1 cellular context compared by ENCODE assay signal in the genomic region with DNA sequence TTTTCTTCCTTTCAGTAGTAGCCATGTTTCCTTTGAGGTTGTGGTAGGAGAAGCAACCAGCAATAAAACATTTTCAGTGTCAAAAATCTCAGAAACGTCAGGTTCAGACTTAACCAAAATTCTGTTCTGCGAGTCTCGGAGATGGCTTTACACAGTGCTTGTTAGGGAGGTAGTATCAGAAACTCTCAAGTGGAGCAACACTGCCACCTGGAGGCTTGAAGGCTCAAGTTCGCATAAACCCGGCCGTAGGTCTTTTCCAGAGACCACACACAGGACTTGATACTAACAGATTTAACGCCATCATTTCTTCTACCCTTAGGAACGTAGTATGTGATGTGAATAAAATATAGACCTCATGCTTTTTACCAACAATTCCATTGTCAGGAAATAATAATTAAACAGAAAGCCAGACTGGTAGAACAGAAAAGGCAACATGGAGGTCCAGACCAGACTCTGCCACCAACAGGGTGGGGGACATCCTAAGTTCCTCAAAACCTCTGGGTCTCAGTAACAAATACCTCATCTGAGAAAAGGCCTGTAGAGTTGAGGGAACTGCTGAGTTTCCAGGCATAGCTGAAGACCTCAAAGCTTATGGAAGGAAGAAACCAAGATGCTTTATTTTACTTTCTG.
A peak's percentile ranks its signal among the peaks of the same experiment; 100 is the strongest.
TF ChIP-seq lines count a peak whose summit lies in the region.

No MANE protein-coding gene starts in this region.

TF ChIP-seq in GM12878, 131 proteins besides CTCF, POLR2A, EP300 and RAD21 (continued from another document):
- TF ChIP-seq, protein P1, sequence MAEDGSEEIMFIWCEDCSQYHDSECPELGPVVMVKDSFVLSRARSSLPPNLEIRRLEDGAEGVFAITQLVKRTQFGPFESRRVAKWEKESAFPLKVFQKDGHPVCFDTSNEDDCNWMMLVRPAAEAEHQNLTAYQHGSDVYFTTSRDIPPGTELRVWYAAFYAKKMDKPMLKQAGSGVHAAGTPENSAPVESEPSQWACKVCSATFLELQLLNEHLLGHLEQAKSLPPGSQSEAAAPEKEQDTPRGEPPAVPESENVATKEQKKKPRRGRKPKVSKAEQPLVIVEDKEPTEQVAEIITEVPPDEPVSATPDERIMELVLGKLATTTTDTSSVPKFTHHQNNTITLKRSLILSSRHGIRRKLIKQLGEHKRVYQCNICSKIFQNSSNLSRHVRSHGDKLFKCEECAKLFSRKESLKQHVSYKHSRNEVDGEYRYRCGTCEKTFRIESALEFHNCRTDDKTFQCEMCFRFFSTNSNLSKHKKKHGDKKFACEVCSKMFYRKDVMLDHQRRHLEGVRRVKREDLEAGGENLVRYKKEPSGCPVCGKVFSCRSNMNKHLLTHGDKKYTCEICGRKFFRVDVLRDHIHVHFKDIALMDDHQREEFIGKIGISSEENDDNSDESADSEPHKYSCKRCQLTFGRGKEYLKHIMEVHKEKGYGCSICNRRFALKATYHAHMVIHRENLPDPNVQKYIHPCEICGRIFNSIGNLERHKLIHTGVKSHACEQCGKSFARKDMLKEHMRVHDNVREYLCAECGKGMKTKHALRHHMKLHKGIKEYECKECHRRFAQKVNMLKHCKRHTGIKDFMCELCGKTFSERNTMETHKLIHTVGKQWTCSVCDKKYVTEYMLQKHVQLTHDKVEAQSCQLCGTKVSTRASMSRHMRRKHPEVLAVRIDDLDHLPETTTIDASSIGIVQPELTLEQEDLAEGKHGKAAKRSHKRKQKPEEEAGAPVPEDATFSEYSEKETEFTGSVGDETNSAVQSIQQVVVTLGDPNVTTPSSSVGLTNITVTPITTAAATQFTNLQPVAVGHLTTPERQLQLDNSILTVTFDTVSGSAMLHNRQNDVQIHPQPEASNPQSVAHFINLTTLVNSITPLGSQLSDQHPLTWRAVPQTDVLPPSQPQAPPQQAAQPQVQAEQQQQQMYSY (CRISPR knock-in tag; IDR thresholded peaks at IDR 0.05) = no peak
- TF ChIP-seq POLR2AphosphoS2 (IDR thresholded peaks at IDR 0.05; ENCODE audit: low read depth, low read length) (no peak), MYC (IDR thresholded peaks at IDR 0.05; ENCODE audit: insufficient read depth, insufficient read length, insufficient replicate concordance, low read length, severe bottlenecking) (no peak), TCF7 (IDR thresholded peaks at IDR 0.05; ENCODE audit: borderline replicate concordance) (no peak), POLR2AphosphoS5 (IDR thresholded peaks at IDR 0.05; ENCODE audit: low read length) (no peak), CBX5 (IDR thresholded peaks at IDR 0.05; ENCODE audit: low read depth) (no peak), ZSCAN29 (IDR thresholded peaks at IDR 0.05) (no peak), ATF7 (IDR thresholded peaks at IDR 0.05; ENCODE audit: low read depth) (no peak), BRCA1 (IDR thresholded peaks at IDR 0.05; ENCODE audit: low read depth, low read length) (no peak), WRNIP1 (IDR thresholded peaks at IDR 0.05; ENCODE audit: borderline replicate concordance, low read depth, low read length) (peak; percentile 82; the same call in 1 of the 2 replicates), NFYA (IDR thresholded peaks at IDR 0.05; ENCODE audit: borderline replicate concordance, low read depth, low read length) (no peak), CBX3 (IDR thresholded peaks at IDR 0.05; ENCODE audit: borderline replicate concordance, low read depth) (no peak), CBFB (IDR thresholded peaks at IDR 0.05; ENCODE audit: low read depth) (no peak), YY1 (IDR thresholded peaks at IDR 0.05; ENCODE audit: low read depth, low read length) (peak; percentile 78), SMC3 (IDR thresholded peaks at IDR 0.05; ENCODE audit: borderline replicate concordance, low read length) (peak; percentile 99), ZNF622 (IDR thresholded peaks at IDR 0.05) (no peak), NRF1 (conservative IDR thresholded peaks at IDR 0.05; ENCODE audit: low read depth, low read length) (no peak), HCFC1 (IDR thresholded peaks at IDR 0.05; ENCODE audit: low read length) (no peak), ZNF24 (IDR thresholded peaks at IDR 0.05) (peak; percentile 45; the same call in 1 of the 2 replicates), RUNX3 (IDR thresholded peaks at IDR 0.05; ENCODE audit: low read length) (peak; percentile 24; the same call in 1 of the 2 replicates), JUND (IDR thresholded peaks at IDR 0.05; ENCODE audit: low read depth, low read length) (no peak), CREM (IDR thresholded peaks at IDR 0.05; ENCODE audit: low read depth) (no peak), NBN (IDR thresholded peaks at IDR 0.05) (no peak), LARP7 (IDR thresholded peaks at IDR 0.05) (0 out of 2 replicates have a peak, but pooled peaks have one; percentile 18)
- TF ChIP-seq, protein P2, sequence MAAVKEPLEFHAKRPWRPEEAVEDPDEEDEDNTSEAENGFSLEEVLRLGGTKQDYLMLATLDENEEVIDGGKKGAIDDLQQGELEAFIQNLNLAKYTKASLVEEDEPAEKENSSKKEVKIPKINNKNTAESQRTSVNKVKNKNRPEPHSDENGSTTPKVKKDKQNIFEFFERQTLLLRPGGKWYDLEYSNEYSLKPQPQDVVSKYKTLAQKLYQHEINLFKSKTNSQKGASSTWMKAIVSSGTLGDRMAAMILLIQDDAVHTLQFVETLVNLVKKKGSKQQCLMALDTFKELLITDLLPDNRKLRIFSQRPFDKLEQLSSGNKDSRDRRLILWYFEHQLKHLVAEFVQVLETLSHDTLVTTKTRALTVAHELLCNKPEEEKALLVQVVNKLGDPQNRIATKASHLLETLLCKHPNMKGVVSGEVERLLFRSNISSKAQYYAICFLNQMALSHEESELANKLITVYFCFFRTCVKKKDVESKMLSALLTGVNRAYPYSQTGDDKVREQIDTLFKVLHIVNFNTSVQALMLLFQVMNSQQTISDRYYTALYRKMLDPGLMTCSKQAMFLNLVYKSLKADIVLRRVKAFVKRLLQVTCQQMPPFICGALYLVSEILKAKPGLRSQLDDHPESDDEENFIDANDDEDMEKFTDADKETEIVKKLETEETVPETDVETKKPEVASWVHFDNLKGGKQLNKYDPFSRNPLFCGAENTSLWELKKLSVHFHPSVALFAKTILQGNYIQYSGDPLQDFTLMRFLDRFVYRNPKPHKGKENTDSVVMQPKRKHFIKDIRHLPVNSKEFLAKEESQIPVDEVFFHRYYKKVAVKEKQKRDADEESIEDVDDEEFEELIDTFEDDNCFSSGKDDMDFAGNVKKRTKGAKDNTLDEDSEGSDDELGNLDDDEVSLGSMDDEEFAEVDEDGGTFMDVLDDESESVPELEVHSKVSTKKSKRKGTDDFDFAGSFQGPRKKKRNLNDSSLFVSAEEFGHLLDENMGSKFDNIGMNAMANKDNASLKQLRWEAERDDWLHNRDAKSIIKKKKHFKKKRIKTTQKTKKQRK (IDR thresholded peaks at IDR 0.05; ENCODE audit: low read depth, low read length) = no peak
- TF ChIP-seq, protein P3, sequence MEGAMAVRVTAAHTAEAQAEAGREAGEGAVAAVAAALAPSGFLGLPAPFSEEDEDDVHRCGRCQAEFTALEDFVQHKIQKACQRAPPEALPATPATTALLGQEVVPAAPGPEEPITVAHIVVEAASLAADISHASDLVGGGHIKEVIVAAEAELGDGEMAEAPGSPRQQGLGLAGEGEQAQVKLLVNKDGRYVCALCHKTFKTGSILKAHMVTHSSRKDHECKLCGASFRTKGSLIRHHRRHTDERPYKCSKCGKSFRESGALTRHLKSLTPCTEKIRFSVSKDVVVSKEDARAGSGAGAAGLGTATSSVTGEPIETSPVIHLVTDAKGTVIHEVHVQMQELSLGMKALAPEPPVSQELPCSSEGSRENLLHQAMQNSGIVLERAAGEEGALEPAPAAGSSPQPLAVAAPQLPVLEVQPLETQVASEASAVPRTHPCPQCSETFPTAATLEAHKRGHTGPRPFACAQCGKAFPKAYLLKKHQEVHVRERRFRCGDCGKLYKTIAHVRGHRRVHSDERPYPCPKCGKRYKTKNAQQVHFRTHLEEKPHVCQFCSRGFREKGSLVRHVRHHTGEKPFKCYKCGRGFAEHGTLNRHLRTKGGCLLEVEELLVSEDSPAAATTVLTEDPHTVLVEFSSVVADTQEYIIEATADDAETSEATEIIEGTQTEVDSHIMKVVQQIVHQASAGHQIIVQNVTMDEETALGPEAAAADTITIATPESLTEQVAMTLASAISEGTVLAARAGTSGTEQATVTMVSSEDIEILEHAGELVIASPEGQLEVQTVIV (IDR thresholded peaks at IDR 0.05; ENCODE audit: borderline replicate concordance, partially characterized antibody) = no peak
- TF ChIP-seq, protein P4, sequence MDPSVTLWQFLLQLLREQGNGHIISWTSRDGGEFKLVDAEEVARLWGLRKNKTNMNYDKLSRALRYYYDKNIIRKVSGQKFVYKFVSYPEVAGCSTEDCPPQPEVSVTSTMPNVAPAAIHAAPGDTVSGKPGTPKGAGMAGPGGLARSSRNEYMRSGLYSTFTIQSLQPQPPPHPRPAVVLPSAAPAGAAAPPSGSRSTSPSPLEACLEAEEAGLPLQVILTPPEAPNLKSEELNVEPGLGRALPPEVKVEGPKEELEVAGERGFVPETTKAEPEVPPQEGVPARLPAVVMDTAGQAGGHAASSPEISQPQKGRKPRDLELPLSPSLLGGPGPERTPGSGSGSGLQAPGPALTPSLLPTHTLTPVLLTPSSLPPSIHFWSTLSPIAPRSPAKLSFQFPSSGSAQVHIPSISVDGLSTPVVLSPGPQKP (IDR thresholded peaks at IDR 0.05; ENCODE audit: low read depth, low read length) = no peak
- TF ChIP-seq, protein P5, sequence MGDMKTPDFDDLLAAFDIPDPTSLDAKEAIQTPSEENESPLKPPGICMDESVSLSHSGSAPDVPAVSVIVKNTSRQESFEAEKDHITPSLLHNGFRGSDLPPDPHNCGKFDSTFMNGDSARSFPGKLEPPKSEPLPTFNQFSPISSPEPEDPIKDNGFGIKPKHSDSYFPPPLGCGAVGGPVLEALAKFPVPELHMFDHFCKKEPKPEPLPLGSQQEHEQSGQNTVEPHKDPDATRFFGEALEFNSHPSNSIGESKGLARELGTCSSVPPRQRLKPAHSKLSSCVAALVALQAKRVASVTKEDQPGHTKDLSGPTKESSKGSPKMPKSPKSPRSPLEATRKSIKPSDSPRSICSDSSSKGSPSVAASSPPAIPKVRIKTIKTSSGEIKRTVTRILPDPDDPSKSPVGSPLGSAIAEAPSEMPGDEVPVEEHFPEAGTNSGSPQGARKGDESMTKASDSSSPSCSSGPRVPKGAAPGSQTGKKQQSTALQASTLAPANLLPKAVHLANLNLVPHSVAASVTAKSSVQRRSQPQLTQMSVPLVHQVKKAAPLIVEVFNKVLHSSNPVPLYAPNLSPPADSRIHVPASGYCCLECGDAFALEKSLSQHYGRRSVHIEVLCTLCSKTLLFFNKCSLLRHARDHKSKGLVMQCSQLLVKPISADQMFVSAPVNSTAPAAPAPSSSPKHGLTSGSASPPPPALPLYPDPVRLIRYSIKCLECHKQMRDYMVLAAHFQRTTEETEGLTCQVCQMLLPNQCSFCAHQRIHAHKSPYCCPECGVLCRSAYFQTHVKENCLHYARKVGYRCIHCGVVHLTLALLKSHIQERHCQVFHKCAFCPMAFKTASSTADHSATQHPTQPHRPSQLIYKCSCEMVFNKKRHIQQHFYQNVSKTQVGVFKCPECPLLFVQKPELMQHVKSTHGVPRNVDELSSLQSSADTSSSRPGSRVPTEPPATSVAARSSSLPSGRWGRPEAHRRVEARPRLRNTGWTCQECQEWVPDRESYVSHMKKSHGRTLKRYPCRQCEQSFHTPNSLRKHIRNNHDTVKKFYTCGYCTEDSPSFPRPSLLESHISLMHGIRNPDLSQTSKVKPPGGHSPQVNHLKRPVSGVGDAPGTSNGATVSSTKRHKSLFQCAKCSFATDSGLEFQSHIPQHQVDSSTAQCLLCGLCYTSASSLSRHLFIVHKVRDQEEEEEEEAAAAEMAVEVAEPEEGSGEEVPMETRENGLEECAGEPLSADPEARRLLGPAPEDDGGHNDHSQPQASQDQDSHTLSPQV (IDR thresholded peaks at IDR 0.05) = no peak
- TF ChIP-seq, protein P6, sequence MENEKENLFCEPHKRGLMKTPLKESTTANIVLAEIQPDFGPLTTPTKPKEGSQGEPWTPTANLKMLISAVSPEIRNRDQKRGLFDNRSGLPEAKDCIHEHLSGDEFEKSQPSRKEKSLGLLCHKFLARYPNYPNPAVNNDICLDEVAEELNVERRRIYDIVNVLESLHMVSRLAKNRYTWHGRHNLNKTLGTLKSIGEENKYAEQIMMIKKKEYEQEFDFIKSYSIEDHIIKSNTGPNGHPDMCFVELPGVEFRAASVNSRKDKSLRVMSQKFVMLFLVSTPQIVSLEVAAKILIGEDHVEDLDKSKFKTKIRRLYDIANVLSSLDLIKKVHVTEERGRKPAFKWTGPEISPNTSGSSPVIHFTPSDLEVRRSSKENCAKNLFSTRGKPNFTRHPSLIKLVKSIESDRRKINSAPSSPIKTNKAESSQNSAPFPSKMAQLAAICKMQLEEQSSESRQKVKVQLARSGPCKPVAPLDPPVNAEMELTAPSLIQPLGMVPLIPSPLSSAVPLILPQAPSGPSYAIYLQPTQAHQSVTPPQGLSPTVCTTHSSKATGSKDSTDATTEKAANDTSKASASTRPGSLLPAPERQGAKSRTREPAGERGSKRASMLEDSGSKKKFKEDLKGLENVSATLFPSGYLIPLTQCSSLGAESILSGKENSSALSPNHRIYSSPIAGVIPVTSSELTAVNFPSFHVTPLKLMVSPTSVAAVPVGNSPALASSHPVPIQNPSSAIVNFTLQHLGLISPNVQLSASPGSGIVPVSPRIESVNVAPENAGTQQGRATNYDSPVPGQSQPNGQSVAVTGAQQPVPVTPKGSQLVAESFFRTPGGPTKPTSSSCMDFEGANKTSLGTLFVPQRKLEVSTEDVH (IDR thresholded peaks at IDR 0.05; ENCODE audit: low read depth, partially characterized antibody) = no peak
TF ChIP-seq in GM12878: peak in this region for 7.
